Comparison of ENCODE assay signal across 7 cellular contexts in genomic region chr1:2133039-2133878, GRCh38.
DNase-seq lines count a peak whose midpoint lies in the region; ATAC-seq and TF ChIP-seq lines count a peak whose summit lies in the region.

No MANE protein-coding gene starts in this region.

- peak overlapping the region; percentile 64 to 73 for H3K27ac ChIP-seq in liver (ENCODE audit: low read depth in 1 of 2, low read length in 2 of 2)

- peaks cover 0 to 18% (median 0%) of the 10 kb centered on the region in 4 donors for H3K36me3 ChIP-seq in liver (ENCODE audit: control insufficient read depth in 4 of 4, insufficient read depth in 3 of 4, low read depth in 1 of 4, low read length in 3 of 4)

- H3K9me3 ChIP-seq in liver (ENCODE audit: control insufficient read depth in 4 of 4, low read length in 3 of 4) = no peaks in the 10 kb centered on the region

- TF ChIP-seq CTCF in liver (IDR thresholded peaks at IDR 0.05; ENCODE audit: low read depth, low read length, missing input control) = no peak

- H3K9ac ChIP-seq in liver (ENCODE audit: low read depth in 1 of 2, low read length in 2 of 2) = peak overlapping the region in 1 of 2 donors; percentile 8

- peak overlapping the region in 1 of 3 donors; percentile 9 for H3K4me3 ChIP-seq in liver (ENCODE audit: low read depth in 1 of 3, low read length in 3 of 3)

- peak; percentile 79 to 99 for DNase-seq in NCI-H526 (lab: John Stamatoyannopoulos, UW)
- peak; percentile 90 to 92 for DNase-seq in activated CD4-positive, alpha-beta T cell treated with anti-CD3 and anti-CD28 coated beads, Interleukin-2, amount 50 U/mL, for 24 hours (ENCODE audit: low read depth in 1 of 2, low spot score in 1 of 2)
- DNase-seq in dermis microvascular lymphatic vessel endothelial cell (ENCODE audit: low read depth in 2 of 2) = peak; percentile 92 to 96
- peak; percentile 97 for DNase-seq in stimulated activated CD4-positive, alpha-beta T cell treated with anti-CD3 and anti-CD28 coated beads, Interleukin-2, amount 100 ng/mL, for 48 hours

- 38% methylated on average over 63 of the region's 63 CpGs for WGBS in liver

- peaks cover 0 to 9% (median 3%) of the 10 kb centered on the region in 4 donors for H3K4me1 ChIP-seq in liver (ENCODE audit: control insufficient read depth in 4 of 4, insufficient read depth in 4 of 4, low read length in 3 of 4)

- ATAC-seq in GM18868 (IDR thresholded peaks at IDR 0.05; ENCODE audit: unreplicated experiment) (peak; percentile 63), HG03095 (IDR thresholded peaks at IDR 0.05; ENCODE audit: unreplicated experiment) (peak; percentile 79)

- TF ChIP-seq RAD21 in liver (IDR thresholded peaks at IDR 0.05) = no peak

- H3K27me3 ChIP-seq in liver (ENCODE audit: control insufficient read depth in 4 of 4, insufficient read depth in 4 of 4, low read length in 3 of 4) = no peaks in the 10 kb centered on the region

TF ChIP-seq in liver, 16 proteins besides CTCF, POLR2A, EP300 and RAD21:
- TF ChIP-seq RXRA (IDR thresholded peaks at IDR 0.05) (peak in 1 of 2 donors; percentile 41), SP1 (IDR thresholded peaks at IDR 0.05) (peak; percentile 69)
- TF ChIP-seq, protein P1, sequence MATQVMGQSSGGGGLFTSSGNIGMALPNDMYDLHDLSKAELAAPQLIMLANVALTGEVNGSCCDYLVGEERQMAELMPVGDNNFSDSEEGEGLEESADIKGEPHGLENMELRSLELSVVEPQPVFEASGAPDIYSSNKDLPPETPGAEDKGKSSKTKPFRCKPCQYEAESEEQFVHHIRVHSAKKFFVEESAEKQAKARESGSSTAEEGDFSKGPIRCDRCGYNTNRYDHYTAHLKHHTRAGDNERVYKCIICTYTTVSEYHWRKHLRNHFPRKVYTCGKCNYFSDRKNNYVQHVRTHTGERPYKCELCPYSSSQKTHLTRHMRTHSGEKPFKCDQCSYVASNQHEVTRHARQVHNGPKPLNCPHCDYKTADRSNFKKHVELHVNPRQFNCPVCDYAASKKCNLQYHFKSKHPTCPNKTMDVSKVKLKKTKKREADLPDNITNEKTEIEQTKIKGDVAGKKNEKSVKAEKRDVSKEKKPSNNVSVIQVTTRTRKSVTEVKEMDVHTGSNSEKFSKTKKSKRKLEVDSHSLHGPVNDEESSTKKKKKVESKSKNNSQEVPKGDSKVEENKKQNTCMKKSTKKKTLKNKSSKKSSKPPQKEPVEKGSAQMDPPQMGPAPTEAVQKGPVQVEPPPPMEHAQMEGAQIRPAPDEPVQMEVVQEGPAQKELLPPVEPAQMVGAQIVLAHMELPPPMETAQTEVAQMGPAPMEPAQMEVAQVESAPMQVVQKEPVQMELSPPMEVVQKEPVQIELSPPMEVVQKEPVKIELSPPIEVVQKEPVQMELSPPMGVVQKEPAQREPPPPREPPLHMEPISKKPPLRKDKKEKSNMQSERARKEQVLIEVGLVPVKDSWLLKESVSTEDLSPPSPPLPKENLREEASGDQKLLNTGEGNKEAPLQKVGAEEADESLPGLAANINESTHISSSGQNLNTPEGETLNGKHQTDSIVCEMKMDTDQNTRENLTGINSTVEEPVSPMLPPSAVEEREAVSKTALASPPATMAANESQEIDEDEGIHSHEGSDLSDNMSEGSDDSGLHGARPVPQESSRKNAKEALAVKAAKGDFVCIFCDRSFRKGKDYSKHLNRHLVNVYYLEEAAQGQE (IDR thresholded peaks at IDR 0.05) = no peak
